Comparison of ENCODE assay signal across 28 cellular contexts in the genomic region with DNA sequence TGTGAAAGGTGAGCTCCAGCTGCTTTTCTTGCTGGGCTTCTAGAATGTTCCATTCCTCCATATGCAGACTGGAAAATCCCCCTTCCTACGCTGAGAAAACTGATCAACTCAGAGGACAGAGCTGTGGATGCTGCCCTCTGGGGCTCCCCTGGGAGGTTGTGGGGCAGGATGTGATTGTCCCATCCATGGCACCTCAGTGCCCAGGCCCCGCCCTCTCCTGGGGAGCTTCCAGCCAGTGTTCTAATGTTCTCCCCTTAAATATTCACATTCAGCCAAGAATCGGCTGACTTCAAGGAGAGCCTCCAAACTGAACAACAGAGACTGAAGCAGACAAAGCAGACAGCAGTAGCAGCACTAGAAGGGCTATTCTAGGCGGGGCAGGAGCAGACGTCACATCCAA. TPM values are rescaled to one million over a fixed set of nuclear protein-coding genes. Genes with fewer than 3 reads are reported as not detected.
"Had no signal": no experiment of that assay in that cellular context is flagged by ENCODE, and none has a peak within 500 bp of the region (broad histone marks: within the 10 kb centered on the region; RNA-seq: fewer than 3 reads in every experiment).

No MANE protein-coding gene starts in this region.

- H3K4me1 ChIP-seq: left lung, right atrium auricular region, right lobe of liver, tibial nerve, upper lobe of right lung had no signal

- H3K27ac ChIP-seq: hepatocyte, right atrium auricular region, right lobe of liver had no signal

- H3K27me3 ChIP-seq: right atrium auricular region, right lobe of liver, upper lobe of right lung had no signal

- H3K79me2 ChIP-seq: hepatocyte had no signal

- H3K36me3 ChIP-seq: heart right ventricle, left lung, right atrium auricular region, right lobe of liver, tibial nerve, upper lobe of right lung had no signal

- H3K4me3 ChIP-seq: heart right ventricle, hepatocyte, left lung, lung, mucosa of descending colon, right atrium auricular region, right lobe of liver, smooth muscle cell, tibial nerve, upper lobe of right lung had no signal

- H3K4me2 ChIP-seq: hepatocyte, smooth muscle cell had no signal

- H3K4me1 Mint-ChIP-seq: stimulated activated memory B cell treated with anti-CD40 and anti-IgM and Interleukin-4, amounts not matched to agents 10 μg/mL and 1 μg/mL and 100 μg/mL, for 72 hours had no signal

- H3K36me3 Mint-ChIP-seq: natural killer cell treated with Interleukin-12 subunit alpha and Interleukin-12 subunit beta and Interleukin-15 and Interleukin-18, amount 100 ng/mL, for 72 hours; stimulated activated memory B cell treated with anti-CD40 and anti-IgM and Interleukin-4, amounts not matched to agents 10 μg/mL and 1 μg/mL and 100 μg/mL, for 72 hours had no signal

- H3K27ac Mint-ChIP-seq: naive thymus-derived CD4-positive, alpha-beta T cell; natural killer cell treated with Interleukin-12 subunit alpha and Interleukin-12 subunit beta and Interleukin-15 and Interleukin-18, amount 100 ng/mL, for 72 hours; progenitor cell of endocrine pancreas; stimulated activated memory B cell treated with anti-CD40 and anti-IgM and Interleukin-4, amounts not matched to agents 10 μg/mL and 1 μg/mL and 100 μg/mL, for 72 hours; stimulated activated naive CD8-positive, alpha-beta T cell treated with anti-CD3 and anti-CD28 coated beads, Interleukin-15, amount 100 ng/mL, for 72 hours had no signal

- ATAC-seq: heart right ventricle; left cardiac atrium; left lung; mucosa of descending colon; naive thymus-derived CD4-positive, alpha-beta T cell; natural killer cell treated with Interleukin-12 subunit alpha and Interleukin-12 subunit beta and Interleukin-15 and Interleukin-18, amount 100 ng/mL, for 72 hours; right lobe of liver; stimulated activated memory B cell treated with anti-CD40 and anti-IgM and Interleukin-4, amounts not matched to agents 10 μg/mL and 1 μg/mL and 100 μg/mL, for 72 hours; stimulated activated naive CD8-positive, alpha-beta T cell treated with anti-CD3 and anti-CD28 coated beads, Interleukin-15, amount 100 ng/mL, for 72 hours; upper lobe of right lung had no signal

- H2AFZ ChIP-seq: hepatocyte had no signal

- H3K4me3 Mint-ChIP-seq: naive thymus-derived CD4-positive, alpha-beta T cell; natural killer cell treated with Interleukin-12 subunit alpha and Interleukin-12 subunit beta and Interleukin-15 and Interleukin-18, amount 100 ng/mL, for 72 hours; stimulated activated memory B cell treated with anti-CD40 and anti-IgM and Interleukin-4, amounts not matched to agents 10 μg/mL and 1 μg/mL and 100 μg/mL, for 72 hours; stimulated activated naive CD8-positive, alpha-beta T cell treated with anti-CD3 and anti-CD28 coated beads, Interleukin-15, amount 100 ng/mL, for 72 hours had no signal

- DNase-seq: heart right ventricle; kidney glomerular epithelial cell; left cardiac atrium; left lung; midbrain; mucosa of descending colon; nucleus accumbens; right lobe of liver; stimulated activated CD4-positive, alpha-beta T cell treated with anti-CD3 and anti-CD28 coated beads, Interleukin-1b, Interleukin-23, amount 100 ng/mL, for 48 hours; stimulated activated CD4-positive, alpha-beta T cell treated with anti-CD3 and anti-CD28 coated beads, Interleukin-2, amount 100 ng/mL, for 48 hours; stimulated activated CD4-positive, alpha-beta T cell treated with anti-CD3 and anti-CD28 coated beads, Interleukin-4, amount 100 ng/mL, for 4 hours; stimulated activated CD8-positive, alpha-beta memory T cell treated with anti-CD3 and anti-CD28 coated beads, Interleukin-4, amount 100 ng/mL, for 48 hours; stimulated activated naive CD4-positive, alpha-beta T cell treated with Interleukin-2 at 50 U/mL for 16 hours; stimulated activated naive CD8-positive, alpha-beta T cell treated with anti-CD3 and anti-CD28 coated beads, Interleukin-15, amount 100 ng/mL, for 72 hours; substantia nigra; upper lobe of right lung had no signal

- H3K9me3 ChIP-seq: left lung, mucosa of descending colon, right atrium auricular region, right lobe of liver, tibial nerve, upper lobe of right lung had no signal

- H3K9me3 Mint-ChIP-seq: naive thymus-derived CD4-positive, alpha-beta T cell; natural killer cell treated with Interleukin-12 subunit alpha and Interleukin-12 subunit beta and Interleukin-15 and Interleukin-18, amount 100 ng/mL, for 72 hours; stimulated activated memory B cell treated with anti-CD40 and anti-IgM and Interleukin-4, amounts not matched to agents 10 μg/mL and 1 μg/mL and 100 μg/mL, for 72 hours had no signal

RNA-seq across cellular contexts. Expression of a gene that starts 55.0 kb away (rescaled TPM):
- total RNA-seq: hepatocyte; myocyte; natural killer cell treated with Interleukin-12 subunit alpha and Interleukin-12 subunit beta and Interleukin-15 and Interleukin-18, amount 100 ng/mL, for 72 hours; osteoblast; progenitor cell of endocrine pancreas; pulmonary artery endothelial cell; smooth muscle cell had no signal
